Comparison of ENCODE assay signal across 13 cellular contexts in genomic region chr11:73087730-73088129, GRCh38. TPM values are rescaled to one million over a fixed set of nuclear protein-coding genes. Genes with fewer than 3 reads are reported as not detected.
DNase-seq lines count a peak whose midpoint lies in the region; ATAC-seq and TF ChIP-seq lines count a peak whose summit lies in the region.
"Had no signal": no experiment of that assay in that cellular context is flagged by ENCODE, and none has a peak within 500 bp of the region (broad histone marks: within the 10 kb centered on the region; RNA-seq: fewer than 3 reads in every experiment).

No MANE protein-coding gene starts in this region.

- H3K27me3 Mint-ChIP-seq in MCF 10A (ENCODE audit: insufficient read depth, unreplicated experiment): no peaks in the 10 kb centered on the region

- H3K27ac Mint-ChIP-seq in MCF 10A (ENCODE audit: low read depth, unreplicated experiment): no peak overlapping the region

- H3K9me3 ChIP-seq in breast epithelium: no peaks in the 10 kb centered on the region
- no peaks in the 10 kb centered on the region for H3K9me3 ChIP-seq in RWPE2 (ENCODE audit: severe bottlenecking)
- no peaks in the 10 kb centered on the region for H3K9me3 ChIP-seq in upper lobe of right lung

- H3K4me1 Mint-ChIP-seq in MCF 10A (ENCODE audit: insufficient read depth, unreplicated experiment): peaks cover 15% of the 10 kb centered on the region

- POLR2A ChIA-PET in MCF 10A (lab: Yijun Ruan, JAX): interaction anchor here (1.1 kb wide), 1 partner anchor 18 kb away, joined by 3 read pairs; no protein-coding TSS in a partner anchor

- DNase-seq in MCF 10A (ENCODE audit: unreplicated experiment) (peak; percentile 43), breast epithelium (ENCODE audit: low spot score in 2 of 2) (no peak), RWPE2 (ENCODE audit: low spot score) (no peak), foreskin keratinocyte (peak; percentile 8 to 45), upper lobe of right lung (no peak), NCI-H69 (lab: John Stamatoyannopoulos, UW) (no peak), NCI-H2227 treated with DMSO at 0.1 percent for 48 hours (lab: John Stamatoyannopoulos, UW) (no peak)
- DNase-seq: activated CD4-positive, CD25-positive, alpha-beta regulatory T cell treated with anti-CD3 and anti-CD28 coated beads, Interleukin-2, amount 50 U/mL, for 72 hours; midbrain; NCI-H1105 had no signal

- no TSS peak for BruUV-seq in MCF 10A (replicated peaks; lab: Mats Ljungman, UMichigan)

- H3K36me3 Mint-ChIP-seq in MCF 10A (ENCODE audit: insufficient read depth, unreplicated experiment): no peaks in the 10 kb centered on the region

- CTCF ChIA-PET in MCF 10A (lab: Yijun Ruan, JAX): interaction anchor here (0.6 to 0.8 kb wide), 2 partner anchors 37 to 177 kb away, joined by 3 read pairs; no protein-coding TSS in a partner anchor

- H3K36me3 ChIP-seq in breast epithelium (no peaks in the 10 kb centered on the region), RWPE2 (ENCODE audit: low read depth) (0 out of 2 replicates have a peak, but pooled peaks cover 4% of the 10 kb centered on the region), upper lobe of right lung (no peaks in the 10 kb centered on the region)

- H3K4me3 Mint-ChIP-seq in MCF 10A (ENCODE audit: unreplicated experiment): no peak overlapping the region

- H3K9me3 Mint-ChIP-seq in MCF 10A (ENCODE audit: unreplicated experiment): no peaks in the 10 kb centered on the region

- intact Hi-C loops in MCF 10A (cut with micrococcal nuclease) (no loop called here), breast epithelium (cut with DNase I; ENCODE audit: low total_unique reads) (no loop called here), upper lobe of right lung (cut with DNase I) (no loop called here)

- no peak overlapping the region for H3K27ac ChIP-seq in breast epithelium
- H3K27ac ChIP-seq in RWPE2 (ENCODE audit: poor library complexity, severe bottlenecking): no peak overlapping the region
- H3K27ac ChIP-seq in foreskin keratinocyte: no peak overlapping the region
- H3K27ac ChIP-seq in upper lobe of right lung: peak overlapping the region; percentile 43
- H3K27ac ChIP-seq: RWPE1 had no signal

- TF ChIP-seq CTCF in MCF 10A (IDR thresholded peaks at IDR 0.05; ENCODE audit: unreplicated experiment) (no peak), breast epithelium (IDR thresholded peaks at IDR 0.05) (no peak), RWPE2 (IDR thresholded peaks at IDR 0.05; ENCODE audit: poor library complexity, severe bottlenecking) (no peak), foreskin keratinocyte (conservative IDR thresholded peaks at IDR 0.05) (no peak), upper lobe of right lung (IDR thresholded peaks at IDR 0.05) (no peak)

- TF ChIP-seq POLR2A in breast epithelium (IDR thresholded peaks at IDR 0.05): no peak

- H3K4me3 ChIP-seq in breast epithelium: no peak overlapping the region
- no peak overlapping the region for H3K4me3 ChIP-seq in RWPE2 (ENCODE audit: severe bottlenecking)
- no peak overlapping the region for H3K4me3 ChIP-seq in upper lobe of right lung
- H3K4me3 ChIP-seq: skin epidermis had no signal

- H3K4me1 ChIP-seq in breast epithelium (no peaks in the 10 kb centered on the region), RWPE2 (ENCODE audit: insufficient read depth, poor library complexity, severe bottlenecking) (no peaks in the 10 kb centered on the region), foreskin keratinocyte (peaks cover 3% of the 10 kb centered on the region), upper lobe of right lung (peaks cover 9% of the 10 kb centered on the region)

- H3K27me3 ChIP-seq in breast epithelium (no peaks in the 10 kb centered on the region), RWPE2 (ENCODE audit: insufficient read depth, poor library complexity, severe bottlenecking) (no peaks in the 10 kb centered on the region), foreskin keratinocyte (no peaks in the 10 kb centered on the region), upper lobe of right lung (no peaks in the 10 kb centered on the region)

- ATAC-seq in RWPE2 (ENCODE audit: low read depth): peak; percentile 35; the same call in 1 of the 3 replicates
- ATAC-seq in foreskin keratinocyte: no peak
- ATAC-seq in upper lobe of right lung: peak; percentile 85
- no peak for ATAC-seq in HG03439 (IDR thresholded peaks at IDR 0.05; ENCODE audit: unreplicated experiment)

RNA-seq across cellular contexts. Expression of gene FCHSD2, which starts 54.4 kb away (rescaled TPM):
- total RNA-seq in MCF 10A (2022): 12.8 and 14.0 TPM in 2 replicates
- total RNA-seq in breast epithelium: 10 to 100 TPM; 15.5 to 23.4 (median 19.0) TPM
- 14.7 and 15.4 TPM in 2 replicates for total RNA-seq in foreskin keratinocyte
- polyA plus RNA-seq in foreskin keratinocyte: 5.0 and 5.1 TPM in 2 replicates
- total RNA-seq in upper lobe of right lung: 71.2 TPM

Comparison
In these comparisons a context has a peak if more than half of its experiments do, and no peak if none do; other contexts are left out.
1. DNase-seq: peak in MCF 10A (single experiment) and foreskin keratinocyte (2 of 2); none in breast epithelium (0 of 2), RWPE2 (single experiment), upper lobe of right lung (single experiment), NCI-H69 (single experiment) and NCI-H2227 treated with DMSO at 0.1 percent for 48 hours (single experiment).
2. ATAC-seq: peak in RWPE2 (single experiment) and upper lobe of right lung (single experiment); none in foreskin keratinocyte (single experiment) and HG03439 (single experiment).